1 cellular context compared by ENCODE assay signal in genomic region chr4:27001398-27002164, GRCh38.
TF ChIP-seq lines count a peak whose summit lies in the region.

No MANE protein-coding gene starts in this region.

TF ChIP-seq in H1, 55 proteins besides CTCF, POLR2A, EP300 and RAD21:
- TF ChIP-seq TCF12 (IDR thresholded peaks at IDR 0.05; ENCODE audit: low read depth, low read length) (no peak), TAF7 (optimal IDR thresholded peaks at IDR 0.05; ENCODE audit: borderline replicate concordance, low read depth, low read length) (no peak), RFX5 (IDR thresholded peaks at IDR 0.05; ENCODE audit: borderline replicate concordance, low read depth, low read length) (no peak), MAFK (IDR thresholded peaks at IDR 0.05; ENCODE audit: low read depth, low read length) (no peak), EGR1 (IDR thresholded peaks at IDR 0.05; ENCODE audit: borderline replicate concordance, low read depth, low read length) (no peak), RBBP5 (IDR thresholded peaks at IDR 0.05; ENCODE audit: borderline replicate concordance, low read depth, low read length) (no peak), BACH1 (IDR thresholded peaks at IDR 0.05; ENCODE audit: low read length) (no peak), PHF8 (conservative IDR thresholded peaks at IDR 0.05; ENCODE audit: low read depth, low read length) (no peak), CBX8 (IDR thresholded peaks at IDR 0.05; ENCODE audit: borderline replicate concordance, low read depth, low read length) (no peak), KDM4A (IDR thresholded peaks at IDR 0.05; ENCODE audit: low read depth, low read length, severe bottlenecking) (no peak), MAX (IDR thresholded peaks at IDR 0.05) (no peak)
TF ChIP-seq in H1: peak in this region for 0.
